Comparison of ENCODE assay signal across 18 cellular contexts in genomic region chr10:132785433-132786278, GRCh38. TPM values are rescaled to one million over a fixed set of nuclear protein-coding genes. Genes with fewer than 3 reads are reported as not detected.
DNase-seq lines count a peak whose midpoint lies in the region; ATAC-seq and TF ChIP-seq lines count a peak whose summit lies in the region.
"Had no signal": no experiment of that assay in that cellular context is flagged by ENCODE, and none has a peak within 500 bp of the region (broad histone marks: within the 10 kb centered on the region; RNA-seq: fewer than 3 reads in every experiment).

NKX6-2 (minus strand) TSS chr10:132786147; CDS start chr10:132785948, 199 bp downstream.

- H3K36me3 ChIP-seq in BLaER1, result peaks cover 23% of the 10 kb centered on the region
- no peaks in the 10 kb centered on the region for H3K36me3 ChIP-seq in Panc1 (ENCODE audit: control insufficient read depth, insufficient read depth, low read length)
- H3K36me3 ChIP-seq in neural progenitor cell, result no peaks in the 10 kb centered on the region
- H3K36me3 ChIP-seq in prostate gland, result no peaks in the 10 kb centered on the region
- H3K36me3 ChIP-seq: ovary had no signal

- peaks cover 4% of the 10 kb centered on the region; the same call in 1 of the 2 replicates for H3K4me1 ChIP-seq in BLaER1
- H3K4me1 ChIP-seq in Panc1 (ENCODE audit: control insufficient read depth, insufficient read depth, low read length), result peaks cover 7% of the 10 kb centered on the region; the same call in 1 of the 2 replicates
- H3K4me1 ChIP-seq in neural progenitor cell, result peaks cover 29% of the 10 kb centered on the region
- H3K4me1 ChIP-seq in prostate gland (replicated peaks), result peaks cover 15% of the 10 kb centered on the region

- H3F3A ChIP-seq in neural progenitor cell (ENCODE audit: low read depth), result peaks cover 21% of the 10 kb centered on the region

- H3K9me3 ChIP-seq in BLaER1 (peaks cover 54% of the 10 kb centered on the region), Panc1 (ENCODE audit: control insufficient read depth, insufficient read depth, low read depth, low read length) (no peaks in the 10 kb centered on the region), neural progenitor cell (ENCODE audit: low read depth) (no peaks in the 10 kb centered on the region), prostate gland (no peaks in the 10 kb centered on the region)

- in situ Hi-C loops in Panc1 (cut with HindIII; ENCODE audit: low pct_unique_long_range_greater_than_20kb, low sequenced_read_pairs), result no loop called here

- H3K27ac ChIP-seq in BLaER1 (no peak within 1 kb of the TSS), Panc1 (ENCODE audit: low read length) (no peak within 1 kb of the TSS), neural progenitor cell (no peak within 1 kb of the TSS), prostate gland (no peak within 1 kb of the TSS)
- H3K27ac ChIP-seq: ovary had no signal

- H2AFZ ChIP-seq in neural progenitor cell (replicated peaks), result no peak within 1 kb of the TSS

- no peaks in the 10 kb centered on the region for H3K9me3 Mint-ChIP-seq in neural progenitor cell
- H3K9me3 Mint-ChIP-seq: activated naive CD4-positive, alpha-beta T cell treated with anti-CD3 and anti-CD28 coated beads, Interleukin-2, amount 50 U/mL, for 24 hours; H9 had no signal

- CTCF ChIA-PET in Panc1 (lab: Charles Lee), result no interaction called here

- H3K36me3 Mint-ChIP-seq in neural progenitor cell, result peaks cover 7% of the 10 kb centered on the region

- BruUV-seq in Panc1 (replicated peaks; lab: Mats Ljungman, UMichigan), result no TSS peak

- ATAC-seq in Panc1 (peak; percentile 50), GM18498 (IDR thresholded peaks at IDR 0.05; ENCODE audit: unreplicated experiment) (no peak), HG02840 (IDR thresholded peaks at IDR 0.05; ENCODE audit: low FRiP score, unreplicated experiment) (no peak), HG03139 (IDR thresholded peaks at IDR 0.05; ENCODE audit: unreplicated experiment) (no peak)

- no peak for DNase-seq in Panc1 (ENCODE audit: low read depth, low spot score)
- DNase-seq in fibroblast of mammary gland (ENCODE audit: low read depth), result peak; percentile 9
- peak; percentile 70 for DNase-seq in neural progenitor cell (ENCODE audit: low spot score)
- no peak for DNase-seq in prostate gland (ENCODE audit: low spot score)
- DNase-seq: cortex of kidney; DMS79; foreskin melanocyte; ovary; SIG-M5; stimulated activated CD4-positive, alpha-beta T cell treated with anti-CD3 and anti-CD28 coated beads, Interleukin-1b, Interleukin-23, amount 100 ng/mL, for 48 hours had no signal

- H3K9ac ChIP-seq in BLaER1, result no peak within 1 kb of the TSS
- no peak within 1 kb of the TSS for H3K9ac ChIP-seq in neural progenitor cell

- no peak for TF ChIP-seq POLR2A in prostate gland (IDR thresholded peaks at IDR 0.05)

- H3K27me3 ChIP-seq in BLaER1 (peaks cover 27% of the 10 kb centered on the region), Panc1 (ENCODE audit: control insufficient read depth, insufficient read depth, low read length) (no peaks in the 10 kb centered on the region; the same call in 1 of the 2 replicates), neural progenitor cell (peaks cover 98% of the 10 kb centered on the region), prostate gland (replicated peaks; ENCODE audit: insufficient read depth) (peaks cover 34% of the 10 kb centered on the region)

- peaks cover 11% of the 10 kb centered on the region for H3K4me1 Mint-ChIP-seq in neural progenitor cell
- H3K4me1 Mint-ChIP-seq: activated naive CD4-positive, alpha-beta T cell treated with anti-CD3 and anti-CD28 coated beads, Interleukin-2, amount 50 U/mL, for 24 hours had no signal

- H3K4me3 ChIP-seq in BLaER1 (peak within 1 kb of the TSS; percentile 36), Panc1 (ENCODE audit: low read depth in 2 of 2, low read length in 2 of 2) (peak within 1 kb of the TSS; percentile 34 to 51), fibroblast of mammary gland (ENCODE audit: control insufficient read depth, low read depth, low read length) (no peak within 1 kb of the TSS), neural progenitor cell (peak within 1 kb of the TSS; percentile 40), prostate gland (peak within 1 kb of the TSS in 1 of 2 donors; percentile 20)
- H3K4me3 ChIP-seq: lung, ovary had no signal

- POLR2A ChIA-PET in Panc1 (lab: Charles Lee), result no interaction called here

- intact Hi-C loops in Panc1 (cut with micrococcal nuclease; ENCODE audit: unreplicated experiment) (loop anchor here (5.0 kb wide), 1 partner anchor 123 kb away; no protein-coding TSS in a partner anchor), prostate gland (cut with DNase I) (loop anchor here (10.0 kb wide), 1 partner anchor 131 kb away; no protein-coding TSS in a partner anchor)

- H4K20me1 ChIP-seq in BLaER1 (no peaks in the 10 kb centered on the region), neural progenitor cell (ENCODE audit: low read depth) (peaks cover 87% of the 10 kb centered on the region)

- WGBS in prostate gland, result 0% methylated on average over 12 of the region's 144 CpGs

- no peaks in the 10 kb centered on the region for H3K79me2 ChIP-seq in neural progenitor cell (ENCODE audit: low read depth)

- H3K27ac Mint-ChIP-seq in neural progenitor cell, result no peak within 1 kb of the TSS
- H3K27ac Mint-ChIP-seq: activated naive CD4-positive, alpha-beta T cell treated with anti-CD3 and anti-CD28 coated beads, Interleukin-2, amount 50 U/mL, for 24 hours; H9 had no signal

- H3K4me2 ChIP-seq in BLaER1 (no peak within 1 kb of the TSS), neural progenitor cell (peak within 1 kb of the TSS; percentile 85)

- H3K27me3 Mint-ChIP-seq in neural progenitor cell (ENCODE audit: insufficient read depth, low read depth), result peaks cover 43% of the 10 kb centered on the region

- H3K4me3 Mint-ChIP-seq in neural progenitor cell, result peak within 1 kb of the TSS; percentile 60
- H3K4me3 Mint-ChIP-seq: activated naive CD4-positive, alpha-beta T cell treated with anti-CD3 and anti-CD28 coated beads, Interleukin-2, amount 50 U/mL, for 24 hours had no signal

- TF ChIP-seq CTCF in Panc1 (IDR thresholded peaks at IDR 0.05) (no peak), fibroblast of mammary gland (conservative IDR thresholded peaks at IDR 0.05; ENCODE audit: control insufficient read depth, insufficient read depth, low read depth, low read length) (no peak), neural progenitor cell (IDR thresholded peaks at IDR 0.05) (no peak), prostate gland (IDR thresholded peaks at IDR 0.05) (no peak)

RNA-seq across cellular contexts. Expression of gene NKX6-2, which starts in this region (rescaled TPM):
- 1.6 TPM for total RNA-seq in Panc1 (2021; ENCODE audit: unreplicated experiment)
- 12.0 TPM for polyA plus RNA-seq in Panc1 (2012; ENCODE audit: insufficient read length)
- not detected in 2 replicates for total RNA-seq in neural progenitor cell (ENCODE audit: low replicate concordance)
- total RNA-seq in prostate gland, result 1 to 10 TPM in 1 of 2 donors, not detected in 1; 5.0 TPM
- total RNA-seq: HT-29, lung, ovary had no signal
- polyA plus RNA-seq: ovary had no signal

Comparison
In these comparisons a context has a peak if more than half of its experiments do, and no peak if none do; other contexts are left out.
1. Peak in DNase-seq, H3K4me3 ChIP-seq and H3K4me2 ChIP-seq in neural progenitor cell; RNA of the gene not detected or under 1 TPM.